21 cellular contexts compared by ENCODE assay signal in genomic region chr16:83561876-83562275, GRCh38.
DNase-seq lines count a peak whose midpoint lies in the region; ATAC-seq and TF ChIP-seq lines count a peak whose summit lies in the region.
"Had no signal": no experiment of that assay in that cellular context is flagged by ENCODE, and none has a peak within 500 bp of the region (broad histone marks: within the 10 kb centered on the region; RNA-seq: fewer than 3 reads in every experiment).

No MANE protein-coding gene starts in this region.

- CTCF ChIA-PET in CD4-positive, alpha-beta memory T cell (lab: Charles Lee; ENCODE audit: partially characterized antibody), result no interaction called here

- no peaks in the 10 kb centered on the region for H3K36me3 ChIP-seq in DND-41 (ENCODE audit: insufficient read depth, low read length)
- no peaks in the 10 kb centered on the region for H3K36me3 ChIP-seq in brain microvascular endothelial cell (replicated peaks)
- H3K36me3 ChIP-seq in CD4-positive, alpha-beta memory T cell (ENCODE audit: insufficient read depth, low read length), result no peaks in the 10 kb centered on the region
- H3K36me3 ChIP-seq: BLaER1 treated with 17β-estradiol and CSF1 and Interleukin-3, amounts not matched to agents 10 nM and 100 nM; heart left ventricle; left ventricle myocardium inferior; Peyer's patch; stomach had no signal

- H3K9me3 ChIP-seq in DND-41 (ENCODE audit: insufficient read depth, low read length, severe bottlenecking), result no peaks in the 10 kb centered on the region
- H3K9me3 ChIP-seq in CD4-positive, alpha-beta memory T cell (ENCODE audit: control insufficient read depth in 1 of 2, low read length in 2 of 2), result no peaks in the 10 kb centered on the region
- H3K9me3 ChIP-seq: BLaER1 treated with 17β-estradiol and CSF1 and Interleukin-3, amounts not matched to agents 10 nM and 100 nM; body of pancreas; heart left ventricle; left ventricle myocardium inferior; Peyer's patch; stomach had no signal

- H3K9ac ChIP-seq in DND-41 (ENCODE audit: low read depth, low read length), result no peak overlapping the region
- H3K9ac ChIP-seq: BLaER1 treated with 17β-estradiol and CSF1 and Interleukin-3, amounts not matched to agents 10 nM and 100 nM had no signal

- H3K4me1 Mint-ChIP-seq in CD4-positive, alpha-beta memory T cell, result no peaks in the 10 kb centered on the region

- H3K27ac ChIP-seq in DND-41 (ENCODE audit: low read length), result no peak overlapping the region
- no peak overlapping the region for H3K27ac ChIP-seq in brain microvascular endothelial cell
- H3K27ac ChIP-seq in CD4-positive, alpha-beta memory T cell (ENCODE audit: low read depth, low read length), result no peak overlapping the region
- H3K27ac ChIP-seq: BLaER1 treated with 17β-estradiol and CSF1 and Interleukin-3, amounts not matched to agents 10 nM and 100 nM; body of pancreas; heart left ventricle; left ventricle myocardium inferior; Peyer's patch; stomach had no signal

- no peak overlapping the region for H3K4me2 ChIP-seq in DND-41 (ENCODE audit: insufficient read depth, low read length)
- H3K4me2 ChIP-seq: BLaER1 treated with 17β-estradiol and CSF1 and Interleukin-3, amounts not matched to agents 10 nM and 100 nM had no signal

- no peak overlapping the region for H3K4me3 Mint-ChIP-seq in CD4-positive, alpha-beta memory T cell
- H3K4me3 Mint-ChIP-seq: effector memory CD8-positive, alpha-beta T cell had no signal

- peaks cover 0 to 7% (median 2%) of the 10 kb centered on the region in 8 donors for H3K9me3 Mint-ChIP-seq in CD4-positive, alpha-beta memory T cell

- no peaks in the 10 kb centered on the region for H3K27me3 Mint-ChIP-seq in CD4-positive, alpha-beta memory T cell

- intact Hi-C loops in CD4-positive, alpha-beta memory T cell (cut with micrococcal nuclease), result no loop called here

- POLR2A ChIA-PET in CD4-positive, alpha-beta memory T cell (lab: Charles Lee; ENCODE audit: partially characterized antibody), result no interaction called here

- ATAC-seq in DND-41 (ENCODE audit: insufficient read depth, low read depth), result no peak
- ATAC-seq in HG03521 (IDR thresholded peaks at IDR 0.05; ENCODE audit: unreplicated experiment), result no peak
- ATAC-seq: body of pancreas; effector memory CD8-positive, alpha-beta T cell; heart left ventricle had no signal

- H4K20me1 ChIP-seq in DND-41 (ENCODE audit: insufficient read depth, low read length), result no peaks in the 10 kb centered on the region
- H4K20me1 ChIP-seq: BLaER1 treated with 17β-estradiol and CSF1 and Interleukin-3, amounts not matched to agents 10 nM and 100 nM had no signal

- TF ChIP-seq CTCF in DND-41 (IDR thresholded peaks at IDR 0.05; ENCODE audit: borderline replicate concordance, extremely low read depth, low read length, poor library complexity, severe bottlenecking), result no peak
- no peak for TF ChIP-seq CTCF in brain microvascular endothelial cell (IDR thresholded peaks at IDR 0.05; ENCODE audit: low read depth, low read length, missing control alignments)

- no peak overlapping the region for H3K4me3 ChIP-seq in DND-41 (ENCODE audit: low read depth in 1 of 2, low read length in 2 of 2)
- no peak overlapping the region for H3K4me3 ChIP-seq in brain microvascular endothelial cell (ENCODE audit: low read depth, low read length)
- H3K4me3 ChIP-seq in CD4-positive, alpha-beta memory T cell (ENCODE audit: low read length in 2 of 2), result no peak overlapping the region
- H3K4me3 ChIP-seq: BLaER1 treated with 17β-estradiol and CSF1 and Interleukin-3, amounts not matched to agents 10 nM and 100 nM; body of pancreas; heart left ventricle; left ventricle myocardium inferior; Peyer's patch; stomach had no signal

- in situ Hi-C loops in brain microvascular endothelial cell (cut with HindIII; ENCODE audit: low pct_ligation_motif_present, low sequenced_read_pairs), result no loop called here

- H3K4me1 ChIP-seq in DND-41 (ENCODE audit: insufficient read depth, low read length), result no peaks in the 10 kb centered on the region
- no peaks in the 10 kb centered on the region for H3K4me1 ChIP-seq in CD4-positive, alpha-beta memory T cell (ENCODE audit: insufficient read depth, low read length)
- H3K4me1 ChIP-seq: BLaER1 treated with 17β-estradiol and CSF1 and Interleukin-3, amounts not matched to agents 10 nM and 100 nM; body of pancreas; heart left ventricle; left ventricle myocardium inferior; Peyer's patch; stomach had no signal

- no peak overlapping the region for H3K27ac Mint-ChIP-seq in CD4-positive, alpha-beta memory T cell
- H3K27ac Mint-ChIP-seq: effector memory CD8-positive, alpha-beta T cell had no signal

- H3K36me3 Mint-ChIP-seq in CD4-positive, alpha-beta memory T cell, result no peaks in the 10 kb centered on the region

- no peak overlapping the region for H2AFZ ChIP-seq in DND-41 (ENCODE audit: low read depth, low read length)

- H3K27me3 ChIP-seq in DND-41 (ENCODE audit: insufficient read depth, low read length, poor library complexity) (no peaks in the 10 kb centered on the region), brain microvascular endothelial cell (replicated peaks) (no peaks in the 10 kb centered on the region)
- no peaks in the 10 kb centered on the region for H3K27me3 ChIP-seq in CD4-positive, alpha-beta memory T cell (ENCODE audit: insufficient read depth, low read length)
- H3K27me3 ChIP-seq: BLaER1 treated with 17β-estradiol and CSF1 and Interleukin-3, amounts not matched to agents 10 nM and 100 nM; body of pancreas; heart left ventricle; Peyer's patch had no signal

- DNase-seq in DND-41 (peak; percentile 12), NAMALWA (ENCODE audit: low spot score) (peak; percentile 3), brain microvascular endothelial cell (peak; percentile 40), islet precursor cell (peak; percentile 60), retina (no peak), KG1 (lab: John Stamatoyannopoulos, UW) (no peak)
- no peak for DNase-seq in CD4-positive, alpha-beta memory T cell
- DNase-seq: activated CD4-positive, alpha-beta T cell treated with anti-CD3 and anti-CD28 coated beads, Interleukin-2, amount 50 U/mL, for 4 hours; body of pancreas; effector memory CD8-positive, alpha-beta T cell; GDM1; GOT3; heart left ventricle; left ventricle myocardium inferior; NCI-H1048; NCI-H446 treated with DMSO at 0.1 percent for 48 hours; Peyer's patch; stomach; T-helper 2 cell had no signal

- H3K79me2 ChIP-seq in DND-41 (ENCODE audit: insufficient read depth, low read length), result no peaks in the 10 kb centered on the region

Comparison
In these comparisons a context has a peak if more than half of its experiments do, and no peak if none do; other contexts are left out.
1. DNase-seq: peak in DND-41 (single experiment), NAMALWA (single experiment), brain microvascular endothelial cell (single experiment) and islet precursor cell (single experiment); none in retina (single experiment), KG1 (single experiment) and CD4-positive, alpha-beta memory T cell (0 of 5).